18 cellular contexts compared by ENCODE assay signal in genomic region chr12:2745655-2746054, GRCh38. TPM values are rescaled to one million over a fixed set of nuclear protein-coding genes. Genes with fewer than 3 reads are reported as not detected.
DNase-seq lines count a peak whose midpoint lies in the region; ATAC-seq, FAIRE-seq and TF ChIP-seq lines count a peak whose summit lies in the region.
"Had no signal": no experiment of that assay in that cellular context is flagged by ENCODE, and none has a peak within 500 bp of the region (broad histone marks: within the 10 kb centered on the region; RNA-seq: fewer than 3 reads in every experiment).

No MANE protein-coding gene starts in this region.

- no peak overlapping the region for H3K4me2 ChIP-seq in HepG2 (ENCODE audit: low read depth, low read length)
- H3K4me2 ChIP-seq: A549 had no signal

- DNase-seq in HepG2 (ENCODE audit: low spot score), result no peak
- no peak for DNase-seq in right lobe of liver
- peak; percentile 14 for DNase-seq in astrocyte of the hippocampus (ENCODE audit: low read depth, low spot score)
- DNase-seq in fibroblast of mammary gland (ENCODE audit: low read depth), result peak; percentile 15
- no peak for DNase-seq in NCI-H2081 (lab: John Stamatoyannopoulos, UW)
- DNase-seq in gastrocnemius medialis, result no peak
- DNase-seq: Calu3; CD8-positive, alpha-beta T cell; DMS79 treated with DMSO at 0.1 percent for 48 hours; EL had no signal

- CTCF ChIA-PET in HepG2 (lab: Yijun Ruan, JAX; ENCODE audit: low intra/inter-chr PET ratio, low total read pairs), result no interaction called here

- 1% methylated on average over 2 of the region's 2 CpGs for WGBS in HepG2 (ENCODE audit: low lambda C conversion rate)
- 30% methylated on average over 2 of the region's 2 CpGs for WGBS in right lobe of liver (ENCODE audit: insufficient coverage, low coverage, low lambda C conversion rate, missing lambda C conversion rate)

- no peak overlapping the region for H2AFZ ChIP-seq in HepG2 (ENCODE audit: low read length)

- no peaks in the 10 kb centered on the region for H3K79me2 ChIP-seq in HepG2 (ENCODE audit: insufficient read depth, low read length)

- H3K36me3 ChIP-seq in HepG2 (replicated peaks in 1 of 2; ENCODE audit: control insufficient read depth in 1 of 2, insufficient read depth in 2 of 2, low read length in 2 of 2), result no peaks in the 10 kb centered on the region
- no peaks in the 10 kb centered on the region for H3K36me3 ChIP-seq in right lobe of liver
- no peaks in the 10 kb centered on the region for H3K36me3 ChIP-seq in gastrocnemius medialis
- H3K36me3 ChIP-seq: BLaER1 treated with 17β-estradiol and CSF1 and Interleukin-3, amounts not matched to agents 10 nM and 100 nM; HAP-1 had no signal

- H3K27ac ChIP-seq in HepG2 (ENCODE audit: extremely low read length, insufficient read depth, low read length), result no peak overlapping the region
- H3K27ac ChIP-seq in right lobe of liver, result no peak overlapping the region
- no peak overlapping the region for H3K27ac ChIP-seq in gastrocnemius medialis
- H3K27ac ChIP-seq: 22Rv1; A549; BLaER1 treated with 17β-estradiol and CSF1 and Interleukin-3, amounts not matched to agents 10 nM and 100 nM; HL-60 had no signal

- no peak for TF ChIP-seq POLR2A in HepG2 (IDR thresholded peaks at IDR 0.05; ENCODE audit: insufficient read depth in 1 of 2, low read depth in 2 of 2, low read length in 2 of 2)
- no peak for TF ChIP-seq POLR2A in right lobe of liver (IDR thresholded peaks at IDR 0.05)
- no peak for TF ChIP-seq POLR2A in gastrocnemius medialis (IDR thresholded peaks at IDR 0.05)

- H3K4me1 ChIP-seq in HepG2 (ENCODE audit: insufficient read depth, low read length), result no peaks in the 10 kb centered on the region
- no peaks in the 10 kb centered on the region for H3K4me1 ChIP-seq in right lobe of liver
- no peaks in the 10 kb centered on the region for H3K4me1 ChIP-seq in gastrocnemius medialis
- H3K4me1 ChIP-seq: A549, HAP-1 had no signal

- in situ Hi-C loops in HepG2 (cut with HindIII; ENCODE audit: extremely low pct_ligation_motif_present, low pct_unique_long_range_greater_than_20kb) (no loop called here), gastrocnemius medialis (cut with MboI; ENCODE audit: low sequenced_read_pairs in 4 of 4) (no loop called here)

- POLR2A ChIA-PET in HepG2 (lab: Yijun Ruan, JAX), result no interaction called here

- no peak for TF ChIP-seq RAD21 in HepG2 (CRISPR knock-in tag; IDR thresholded peaks at IDR 0.05)

- H3K9me3 ChIP-seq in HepG2 (ENCODE audit: low read length), result no peaks in the 10 kb centered on the region
- H3K9me3 ChIP-seq in right lobe of liver, result no peaks in the 10 kb centered on the region
- no peaks in the 10 kb centered on the region for H3K9me3 ChIP-seq in gastrocnemius medialis
- H3K9me3 ChIP-seq: A549, HAP-1 had no signal

- TF ChIP-seq EP300 in HepG2 (IDR thresholded peaks at IDR 0.05; ENCODE audit: low read depth in 2 of 2, low read length in 2 of 2), result no peak
- no peak for TF ChIP-seq EP300 in HepG2 (CRISPR knock-in tag; IDR thresholded peaks at IDR 0.05; ENCODE audit: borderline replicate concordance)

- H3K4me3 ChIP-seq in HepG2 (replicated peaks in 1 of 3; ENCODE audit: insufficient read depth in 1 of 3, low read depth in 2 of 3, low read length in 3 of 3) (no peak overlapping the region), right lobe of liver (no peak overlapping the region), fibroblast of mammary gland (ENCODE audit: control insufficient read depth, low read depth, low read length) (no peak overlapping the region), gastrocnemius medialis (no peak overlapping the region)
- H3K4me3 ChIP-seq: A549; BLaER1 treated with 17β-estradiol and CSF1 and Interleukin-3, amounts not matched to agents 10 nM and 100 nM; GM12878; HAP-1 had no signal

- H3K9ac ChIP-seq in HepG2 (ENCODE audit: insufficient read depth, low read depth, low read length), result no peak overlapping the region
- H3K9ac ChIP-seq: BLaER1 treated with 17β-estradiol and CSF1 and Interleukin-3, amounts not matched to agents 10 nM and 100 nM had no signal

- no peak for FAIRE-seq in HepG2 (lab: Jason Lieb, UNC)
- FAIRE-seq: A549, GM12878 had no signal

- ATAC-seq in HepG2 (no peak), right lobe of liver (no peak), HG03097 (IDR thresholded peaks at IDR 0.05; ENCODE audit: low FRiP score, unreplicated experiment) (no peak), HG03108 (IDR thresholded peaks at IDR 0.05; ENCODE audit: unreplicated experiment) (no peak), gastrocnemius medialis (no peak)
- ATAC-seq: A549; CD8-positive, alpha-beta T cell; GM12878 had no signal

- no peaks in the 10 kb centered on the region for H4K20me1 ChIP-seq in HepG2 (ENCODE audit: insufficient read depth, low read length)

- H3K27me3 ChIP-seq in HepG2 (ENCODE audit: control insufficient read depth in 1 of 2, insufficient read depth in 2 of 2, low read length in 2 of 2) (peaks cover 0 to 5% of the 10 kb centered on the region in 2 experiments; a peak in 1 of 5 replicates), right lobe of liver (no peaks in the 10 kb centered on the region), gastrocnemius medialis (no peaks in the 10 kb centered on the region)

- no TSS peak for BruUV-seq in HepG2 (replicated peaks; lab: Mats Ljungman, UMichigan)

- intact Hi-C loops in HepG2 (cut with micrococcal nuclease; ENCODE audit: unreplicated experiment), result no loop called here
- intact Hi-C loops in right lobe of liver (cut with DNase I), result no loop called here
- intact Hi-C loops in gastrocnemius medialis (cut with DNase I; ENCODE audit: low total_unique reads), result no loop called here

- TF ChIP-seq CTCF in HepG2 (CRISPR knock-in tag; IDR thresholded peaks at IDR 0.05) (no peak), right lobe of liver (IDR thresholded peaks at IDR 0.05) (no peak), fibroblast of mammary gland (conservative IDR thresholded peaks at IDR 0.05; ENCODE audit: control insufficient read depth, insufficient read depth, low read depth, low read length) (no peak), gastrocnemius medialis (IDR thresholded peaks at IDR 0.05 in 4 of 5, conservative IDR thresholded peaks at IDR 0.05 in 1 of 5) (no peak)

TF ChIP-seq in HepG2, 621 proteins besides CTCF, POLR2A, EP300 and RAD21:
- TF ChIP-seq PCBP1 (IDR thresholded peaks at IDR 0.05; ENCODE audit: borderline replicate concordance, low read depth, low read length) (peak; percentile 64; the same call in 1 of the 2 replicates), ZBTB7A (CRISPR knock-in tag; IDR thresholded peaks at IDR 0.05) (no peak), ZNF562 (CRISPR knock-in tag; IDR thresholded peaks at IDR 0.05; ENCODE audit: borderline replicate concordance) (no peak), HNRNPK (IDR thresholded peaks at IDR 0.05; ENCODE audit: low read depth, low read length, poor library complexity, severe bottlenecking) (peak; percentile 95)

RNA-seq across cellular contexts. Expression of gene FKBP4, which starts 49.1 kb away (rescaled TPM):
- total RNA-seq in HepG2 (2016; rRNA removed; fragmentation: Illumina TruSeq; extraction: Trizol), result 66.1 and 76.3 TPM in 2 replicates
- 13.5 and 13.7 TPM in 2 replicates for total RNA-seq in HepG2 (2016; cell fraction: cytosol; rRNA removed; fragmentation: Illumina TruSeq; extraction: Trizol; ENCODE audit: low read depth)
- 68.8 and 76.9 TPM in 2 replicates for total RNA-seq in HepG2 (2016; cell fraction: insoluble cytoplasmic fraction; rRNA removed; fragmentation: Illumina TruSeq; extraction: Trizol)
- total RNA-seq in HepG2 (2016; cell fraction: membrane; rRNA removed; fragmentation: Illumina TruSeq; extraction: Trizol), result 26.7 and 27.9 TPM in 2 replicates
- 36.1 and 39.5 TPM in 2 replicates for total RNA-seq in HepG2 (2016; cell fraction: nucleus; rRNA removed; fragmentation: Illumina TruSeq; extraction: Trizol)
- polyA plus RNA-seq in HepG2 (2011; rRNA removed), result 25.7 and 29.6 TPM in 2 replicates
- 25.3 and 30.2 TPM in 2 replicates for polyA plus RNA-seq in HepG2 (2011; cell fraction: cytosol; rRNA removed)
- polyA plus RNA-seq in HepG2 (2011; cell fraction: nucleus; rRNA removed), result 27.1 and 32.0 TPM in 2 replicates
- polyA plus RNA-seq in HepG2 (2012), result 47.4 and 61.8 TPM in 2 replicates
- 10.6 TPM in 2 replicates for polyA plus RNA-seq in HepG2 (2016; cell fraction: cytosol; fragmentation: Illumina TruSeq; extraction: Trizol; ENCODE audit: low read depth)
- polyA plus RNA-seq in HepG2 (2016; cell fraction: insoluble cytoplasmic fraction; fragmentation: Illumina TruSeq; extraction: Trizol; ENCODE audit: low read depth), result 78.0 and 86.0 TPM in 2 replicates
- 15.7 and 16.7 TPM in 2 replicates for polyA plus RNA-seq in HepG2 (2016; cell fraction: membrane; fragmentation: Illumina TruSeq; extraction: Trizol; ENCODE audit: low read depth)
- 50.3 and 52.7 TPM in 2 replicates for polyA plus RNA-seq in HepG2 (2016; cell fraction: nucleus; fragmentation: Illumina TruSeq; extraction: Trizol; ENCODE audit: insufficient read depth, low read depth)
- polyA minus RNA-seq in HepG2 (2011; rRNA and poly(A)+ RNA removed; ENCODE audit: low replicate concordance), result 40.3 and 144 TPM in 2 replicates
- polyA minus RNA-seq in HepG2 (2011; cell fraction: cytosol; rRNA and poly(A)+ RNA removed), result 26.7 and 28.6 TPM in 2 replicates
- 30.3 and 49.1 TPM in 2 replicates for polyA minus RNA-seq in HepG2 (2011; cell fraction: nucleus; rRNA and poly(A)+ RNA removed)
- total RNA-seq in right lobe of liver, result 100 to 1,000 TPM in 1 of 6 experiments, 10 to 100 TPM in 5; 27.0 to 124 (median 48.4) TPM
- 10 to 100 TPM; 41.9 to 96.0 (median 53.0) TPM for total RNA-seq in gastrocnemius medialis

Comparison
In these comparisons a context has a peak if more than half of its experiments do, and no peak if none do; other contexts are left out.
1. DNase-seq: peak in astrocyte of the hippocampus (single experiment) and fibroblast of mammary gland (single experiment); none in HepG2 (single experiment), right lobe of liver (0 of 3), NCI-H2081 (0 of 2) and gastrocnemius medialis (0 of 2).